In genomic region chr20:48877299-48877698, GRCh38 we compare ENCODE assay signal across 1 cellular context.
TF ChIP-seq lines count a peak whose summit lies in the region.

No MANE protein-coding gene starts in this region.

TF ChIP-seq in endothelial cell of umbilical vein, 7 proteins besides CTCF, POLR2A, EP300 and RAD21:
- TF ChIP-seq POLR2AphosphoS5 (IDR thresholded peaks at IDR 0.05; ENCODE audit: insufficient read depth, low read depth, low read length): no peak
- no peak for TF ChIP-seq MYC (IDR thresholded peaks at IDR 0.05; ENCODE audit: low read depth, low read length)
- no peak for TF ChIP-seq GATA2 (IDR thresholded peaks at IDR 0.05; ENCODE audit: insufficient read depth, insufficient read length, low read depth, low read length)
- TF ChIP-seq EZH2 (IDR thresholded peaks at IDR 0.05; ENCODE audit: borderline replicate concordance, low read depth, low read length, severe bottlenecking): no peak
- TF ChIP-seq FOS (IDR thresholded peaks at IDR 0.05; ENCODE audit: borderline replicate concordance, insufficient read depth, low read length): no peak
TF ChIP-seq in endothelial cell of umbilical vein: peak in this region for 0.
